In genomic region chr12:124531906-124532305, GRCh38 we compare ENCODE assay signal across 19 cellular contexts.
"Had no signal": no experiment of that assay in that cellular context is flagged by ENCODE, and none has a peak within 500 bp of the region (broad histone marks: within the 10 kb centered on the region; RNA-seq: fewer than 3 reads in every experiment).

No MANE protein-coding gene starts in this region.

- H3K27me3 ChIP-seq: gastrocnemius medialis, heart right ventricle, spleen had no signal

- H3K4me1 Mint-ChIP-seq: activated CD4-positive, alpha-beta memory T cell treated with anti-CD3 and anti-CD28 coated beads, Interleukin-2, amount 10 ng/mL, durations not matched to agents 7 days and 5 days had no signal

- H3K36me3 ChIP-seq: gastrocnemius medialis, prostate gland had no signal

- DNase-seq: activated CD4-positive, alpha-beta memory T cell treated with anti-CD3 and anti-CD28 coated beads, Interleukin-2, amount 10 ng/mL, durations not matched to agents 7 days and 5 days; activated CD4-positive, alpha-beta T cell treated with anti-CD3 and anti-CD28 coated beads for 4 hours; activated gamma-delta T cell; activated T-cell treated with anti-CD3 and anti-CD28 coated beads, Interleukin-2, amount 50 U/mL, for 48 hours; cortex of kidney; effector memory CD4-positive, alpha-beta T cell; gastrocnemius medialis; heart right ventricle; left colon; naive thymus-derived CD8-positive, alpha-beta T cell; spleen; stimulated activated CD4-positive, alpha-beta T cell treated with anti-CD3 and anti-CD28 coated beads, Interleukin-2, amount 100 ng/mL, for 24 hours had no signal

- H3K36me3 Mint-ChIP-seq: activated naive CD4-positive, alpha-beta T cell treated with anti-CD3 and anti-CD28 coated beads, Interleukin-2, amount 50 U/mL, for 72 hours had no signal

- H3K9me3 Mint-ChIP-seq: activated CD4-positive, alpha-beta memory T cell treated with anti-CD3 and anti-CD28 coated beads, Interleukin-2, amount 10 ng/mL, durations not matched to agents 7 days and 5 days; activated naive CD4-positive, alpha-beta T cell treated with anti-CD3 and anti-CD28 coated beads, Interleukin-2, amount 50 U/mL, for 72 hours; central memory CD8-positive, alpha-beta T cell; naive thymus-derived CD8-positive, alpha-beta T cell; stimulated activated effector memory CD8-positive, alpha-beta T cell treated with anti-CD3 and anti-CD28 coated beads, Interleukin-12 subunit alpha, Interleukin-12 subunit beta, amount 100 ng/mL, for 72 hours; T-helper 1 cell treated with Interleukin-12 subunit alpha and Interleukin-12 subunit beta and Interleukin-4 antibody, amounts not matched to agents 30 μg/mL and 1 μg/mL, for 36 hours had no signal

- H3K4me3 Mint-ChIP-seq: activated CD4-positive, alpha-beta memory T cell treated with anti-CD3 and anti-CD28 coated beads, Interleukin-2, amount 10 ng/mL, durations not matched to agents 7 days and 5 days; central memory CD8-positive, alpha-beta T cell; naive thymus-derived CD8-positive, alpha-beta T cell; stimulated activated effector memory CD8-positive, alpha-beta T cell treated with anti-CD3 and anti-CD28 coated beads, Interleukin-12 subunit alpha, Interleukin-12 subunit beta, amount 100 ng/mL, for 72 hours; T-helper 1 cell treated with Interleukin-12 subunit alpha and Interleukin-12 subunit beta and Interleukin-4 antibody, amounts not matched to agents 30 μg/mL and 1 μg/mL, for 36 hours; WTC11 had no signal

- H3K27ac ChIP-seq: gastrocnemius medialis, prostate gland had no signal

- H3K27ac Mint-ChIP-seq: activated CD4-positive, alpha-beta memory T cell treated with anti-CD3 and anti-CD28 coated beads, Interleukin-2, amount 10 ng/mL, durations not matched to agents 7 days and 5 days; stimulated activated effector memory CD8-positive, alpha-beta T cell treated with anti-CD3 and anti-CD28 coated beads, Interleukin-12 subunit alpha, Interleukin-12 subunit beta, amount 100 ng/mL, for 72 hours; T-helper 1 cell treated with Interleukin-12 subunit alpha and Interleukin-12 subunit beta and Interleukin-4 antibody, amounts not matched to agents 30 μg/mL and 1 μg/mL, for 36 hours; WTC11 had no signal

- H3K4me3 ChIP-seq: gastrocnemius medialis, heart right ventricle, lung, prostate gland, spleen had no signal

- ATAC-seq: activated naive CD4-positive, alpha-beta T cell treated with anti-CD3 and anti-CD28 coated beads, Interleukin-2, amount 50 U/mL, for 72 hours; gastrocnemius medialis; left colon; naive thymus-derived CD8-positive, alpha-beta T cell; stimulated activated effector memory CD8-positive, alpha-beta T cell treated with anti-CD3 and anti-CD28 coated beads, Interleukin-12 subunit alpha, Interleukin-12 subunit beta, amount 100 ng/mL, for 72 hours had no signal

- H3K27me3 Mint-ChIP-seq: activated CD4-positive, alpha-beta memory T cell treated with anti-CD3 and anti-CD28 coated beads, Interleukin-2, amount 10 ng/mL, durations not matched to agents 7 days and 5 days; central memory CD8-positive, alpha-beta T cell; naive thymus-derived CD8-positive, alpha-beta T cell had no signal
